Comparison of ENCODE assay signal across 12 cellular contexts in the genomic region with DNA sequence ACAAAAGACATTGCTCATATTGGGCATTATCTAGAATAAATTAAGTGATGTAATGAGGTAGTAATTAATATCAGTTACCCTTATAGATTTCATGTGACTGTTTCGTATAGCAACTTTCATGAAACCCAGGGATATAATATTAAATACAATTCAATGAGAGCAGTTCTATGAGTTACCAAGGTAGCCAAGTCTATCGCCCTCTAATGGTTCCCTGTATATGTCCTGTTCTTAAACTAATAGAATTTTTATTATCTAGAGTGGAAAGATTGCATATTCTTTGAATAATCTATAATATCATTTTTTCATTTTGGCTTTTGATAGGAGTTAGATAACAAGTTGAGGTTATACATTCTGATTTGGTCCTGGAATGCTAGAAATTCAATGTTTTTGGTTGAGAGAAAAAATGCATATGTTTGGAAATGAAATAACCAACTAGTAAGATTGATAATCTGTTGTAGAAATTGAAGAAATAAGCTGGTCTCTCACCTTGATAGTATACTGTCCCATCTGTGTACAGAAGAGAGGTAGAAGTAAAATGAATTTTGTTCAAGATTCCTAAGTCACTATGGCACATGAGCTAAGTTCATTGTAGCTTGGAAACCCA. TPM values are rescaled to one million over a fixed set of nuclear protein-coding genes. Genes with fewer than 3 reads are reported as not detected.
DNase-seq lines count a peak whose midpoint lies in the region; ATAC-seq and TF ChIP-seq lines count a peak whose summit lies in the region.
"Had no signal": no experiment of that assay in that cellular context is flagged by ENCODE, and none has a peak within 500 bp of the region (broad histone marks: within the 10 kb centered on the region; RNA-seq: fewer than 3 reads in every experiment).

No MANE protein-coding gene starts in this region.

- H3K27ac ChIP-seq in neural progenitor cell: no peak overlapping the region

- no peaks in the 10 kb centered on the region for H3K4me1 Mint-ChIP-seq in neural progenitor cell
- H3K4me1 Mint-ChIP-seq: activated naive CD4-positive, alpha-beta T cell treated with anti-CD3 and anti-CD28 coated beads, Interleukin-2, amount 10 ng/mL, durations not matched to agents 7 days and 5 days had no signal

- H3K27me3 Mint-ChIP-seq in neural progenitor cell (ENCODE audit: insufficient read depth, low read depth): no peaks in the 10 kb centered on the region
- H3K27me3 Mint-ChIP-seq: activated naive CD4-positive, alpha-beta T cell treated with anti-CD3 and anti-CD28 coated beads, Interleukin-2, amount 10 ng/mL, durations not matched to agents 7 days and 5 days had no signal

- H3K9me3 ChIP-seq in Loucy (ENCODE audit: insufficient read depth, low read depth, low read length) (no peaks in the 10 kb centered on the region), neural progenitor cell (ENCODE audit: low read depth) (no peaks in the 10 kb centered on the region)

- in situ Hi-C loops in T47D (cut with HindIII; ENCODE audit: low pct_unique_long_range_greater_than_20kb, low sequenced_read_pairs): no loop called here

- 80 to 93% methylated on average over 2 of the region's 2 CpGs for WGBS in lower leg skin, 2 donors

- peaks cover 6% of the 10 kb centered on the region for H3K4me1 ChIP-seq in Loucy (ENCODE audit: insufficient read depth, low read length, poor library complexity, severe bottlenecking)
- no peaks in the 10 kb centered on the region for H3K4me1 ChIP-seq in neural progenitor cell

- no peaks in the 10 kb centered on the region for H3K9me2 ChIP-seq in Loucy (replicated peaks; ENCODE audit: low read depth, low read length)

- H3K4me3 ChIP-seq in Loucy (ENCODE audit: low read length, poor library complexity, severe bottlenecking): no peak overlapping the region
- no peak overlapping the region for H3K4me3 ChIP-seq in neural progenitor cell
- no peak overlapping the region for H3K4me3 ChIP-seq in lower leg skin (ENCODE audit: low read depth, poor library complexity, severe bottlenecking)

- ATAC-seq in HG03460 (IDR thresholded peaks at IDR 0.05; ENCODE audit: unreplicated experiment): no peak

- H3K36me3 Mint-ChIP-seq in neural progenitor cell: peaks cover 16% of the 10 kb centered on the region

- no peak overlapping the region for H2AFZ ChIP-seq in Loucy (ENCODE audit: low read length)
- H2AFZ ChIP-seq in neural progenitor cell (replicated peaks): no peak overlapping the region

- H3K9ac ChIP-seq in Loucy (ENCODE audit: low read depth, low read length, poor library complexity, severe bottlenecking): no peak overlapping the region
- no peak overlapping the region for H3K9ac ChIP-seq in neural progenitor cell

- H3F3A ChIP-seq in Loucy (ENCODE audit: low read depth) (no peaks in the 10 kb centered on the region; the same call in 1 of the 2 replicates), neural progenitor cell (ENCODE audit: low read depth) (no peaks in the 10 kb centered on the region)

- peaks cover 8% of the 10 kb centered on the region for H4K20me1 ChIP-seq in Loucy (ENCODE audit: insufficient read depth, low read length, poor library complexity, severe bottlenecking)
- no peaks in the 10 kb centered on the region for H4K20me1 ChIP-seq in neural progenitor cell (ENCODE audit: low read depth)

- no peak overlapping the region for H3K4me3 Mint-ChIP-seq in neural progenitor cell
- H3K4me3 Mint-ChIP-seq: activated naive CD4-positive, alpha-beta T cell treated with anti-CD3 and anti-CD28 coated beads, Interleukin-2, amount 10 ng/mL, durations not matched to agents 7 days and 5 days had no signal

- no peaks in the 10 kb centered on the region for H3K79me2 ChIP-seq in Loucy (ENCODE audit: insufficient read depth, low read length)
- no peaks in the 10 kb centered on the region for H3K79me2 ChIP-seq in neural progenitor cell (ENCODE audit: low read depth)

- TF ChIP-seq CTCF in Loucy (conservative IDR thresholded peaks at IDR 0.05; ENCODE audit: low read length) (peak; percentile 81), neural progenitor cell (IDR thresholded peaks at IDR 0.05) (peak; percentile 57), lower leg skin (IDR thresholded peaks at IDR 0.05) (no peak)

- no peaks in the 10 kb centered on the region for H3K27me3 ChIP-seq in Loucy (ENCODE audit: insufficient read depth, low read length, poor library complexity, severe bottlenecking)
- no peaks in the 10 kb centered on the region for H3K27me3 ChIP-seq in neural progenitor cell

- H3K27ac Mint-ChIP-seq in neural progenitor cell: no peak overlapping the region
- H3K27ac Mint-ChIP-seq: activated naive CD4-positive, alpha-beta T cell treated with anti-CD3 and anti-CD28 coated beads, Interleukin-2, amount 10 ng/mL, durations not matched to agents 7 days and 5 days had no signal

- intact Hi-C loops in lower leg skin (cut with DNase I; ENCODE audit: low total_unique reads): loop anchor here (5.0 kb wide), 1 partner anchor 1200 kb away; no protein-coding TSS in a partner anchor

- no peaks in the 10 kb centered on the region for H3K9me3 Mint-ChIP-seq in neural progenitor cell
- H3K9me3 Mint-ChIP-seq: activated naive CD4-positive, alpha-beta T cell treated with anti-CD3 and anti-CD28 coated beads, Interleukin-2, amount 10 ng/mL, durations not matched to agents 7 days and 5 days had no signal

- peaks cover 24% of the 10 kb centered on the region; the same call in 1 of the 2 replicates for H3K36me3 ChIP-seq in Loucy (ENCODE audit: insufficient read depth, low read length)
- H3K36me3 ChIP-seq in neural progenitor cell: peaks cover 10% of the 10 kb centered on the region

- H3K4me2 ChIP-seq in Loucy (ENCODE audit: low read depth, low read length, poor library complexity, severe bottlenecking) (no peak overlapping the region), neural progenitor cell (no peak overlapping the region)

- no peak for TF ChIP-seq POLR2A in lower leg skin (IDR thresholded peaks at IDR 0.05)

- DNase-seq in DMS 273 (lab: John Stamatoyannopoulos, UW; ENCODE audit: unreplicated experiment) (peak; percentile 10), DMS 273 treated with DMSO at 0.1 percent for 48 hours (lab: John Stamatoyannopoulos, UW) (no peak), T47D (ENCODE audit: low read depth in 1 of 2, low spot score in 1 of 2) (peak; percentile 11 to 19), neural progenitor cell (ENCODE audit: low spot score) (no peak), lower leg skin (ENCODE audit: low spot score in 2 of 2) (no peak)
- DNase-seq in activated CD4-positive, alpha-beta T cell treated with anti-CD3 and anti-CD28 coated beads, Interleukin-2, amount 50 U/mL, for 4 hours: no peak
- DNase-seq: 8988T; activated naive CD4-positive, alpha-beta T cell treated with anti-CD3 and anti-CD28 coated beads, Interleukin-2, amount 10 ng/mL, durations not matched to agents 7 days and 5 days; NCI-H1105; posterior cingulate gyrus had no signal

RNA-seq across cellular contexts. Expression of a gene that starts 59.7 kb away (rescaled TPM):
- total RNA-seq in neural progenitor cell (ENCODE audit: low replicate concordance) (70.2 and 115 TPM in 2 replicates), lower leg skin (10 to 100 TPM; 33.6 to 40.8 (median 37.1) TPM)

Comparison
In these comparisons a context has a peak if more than half of its experiments do, and no peak if none do; other contexts are left out.
1. DNase-seq: peak in DMS 273 (single experiment) and T47D (2 of 2); none in DMS 273 treated with DMSO at 0.1 percent for 48 hours (single experiment), neural progenitor cell (single experiment), lower leg skin (0 of 2) and activated CD4-positive, alpha-beta T cell treated with anti-CD3 and anti-CD28 coated beads, Interleukin-2, amount 50 U/mL, for 4 hours (0 of 2).
2. CTCF ChIP-seq: peak in Loucy (single experiment) and neural progenitor cell (single experiment); none in lower leg skin (0 of 3).